11 cellular contexts compared by ENCODE assay signal in genomic region chr17:75263051-75263450, GRCh38. TPM values are rescaled to one million over a fixed set of nuclear protein-coding genes. Genes with fewer than 3 reads are reported as not detected.
A peak's percentile ranks its signal among the peaks of the same experiment; 100 is the strongest.
DNase-seq lines count a peak whose midpoint lies in the region; ATAC-seq and TF ChIP-seq lines count a peak whose summit lies in the region.
"Had no signal": no experiment of that assay in that cellular context is flagged by ENCODE, and none has a peak within 500 bp of the region (broad histone marks: within the 10 kb centered on the region; RNA-seq: fewer than 3 reads in every experiment).

No MANE protein-coding gene starts in this region.

- no peak overlapping the region for H3K27ac Mint-ChIP-seq in activated B cell treated with CpG ODN at 0.5 μM for 24 hours
- peak overlapping the region in 5 of 6 donors; percentile 99 to 100 (median 99) for H3K27ac Mint-ChIP-seq in immature natural killer cell

- H3K27me3 ChIP-seq in AG04450 (ENCODE audit: control insufficient read depth, insufficient read depth, low read length) (no peaks in the 10 kb centered on the region), GM23248 (replicated peaks; ENCODE audit: insufficient read depth) (no peaks in the 10 kb centered on the region)
- H3K27me3 ChIP-seq: left lung had no signal

- in situ Hi-C loops in GM23248 (cut with MboI) = no loop called here

- H3K4me1 ChIP-seq in GM23248 (ENCODE audit: insufficient read depth) = peaks cover 17% of the 10 kb centered on the region

- H3K27me3 Mint-ChIP-seq in activated B cell treated with CpG ODN at 0.5 μM for 24 hours = no peaks in the 10 kb centered on the region
- H3K27me3 Mint-ChIP-seq in immature natural killer cell (ENCODE audit: low read depth in 3 of 3) = peaks cover 4 to 18% (median 7%) of the 10 kb centered on the region in 3 donors

- no peaks in the 10 kb centered on the region for H3K9me2 ChIP-seq in GM23248 (ENCODE audit: insufficient read depth)

- H3K9me3 Mint-ChIP-seq in activated B cell treated with CpG ODN at 0.5 μM for 24 hours (no peaks in the 10 kb centered on the region), immature natural killer cell (no peaks in the 10 kb centered on the region)

- no peak overlapping the region for H2AFZ ChIP-seq in GM23248

- H3K27ac ChIP-seq in AG04450 (ENCODE audit: low read depth, low read length) (no peak overlapping the region), GM23248 (no peak overlapping the region)

- intact Hi-C loops in activated B cell treated with CpG ODN at 0.5 μM for 24 hours (cut with micrococcal nuclease) = loop anchor here (10.0 kb wide), 1 partner anchor 148 kb away; no protein-coding TSS in a partner anchor

- CTCF ChIA-PET in AG04450 (lab: Charles Lee) (interaction anchor here (0.6 to 5.4 kb wide), 6 partner anchors 8 to 203 kb away, joined by 3 to 70 read pairs (median 4); partner anchors contain the start of gene MIF4GD), activated B cell treated with CpG ODN at 0.5 μM for 24 hours (lab: Charles Lee) (interaction anchor here (0.9 to 3.4 kb wide), 3 partner anchors 8 to 26 kb away, joined by 3 to 28 read pairs (median 14); partner anchors contain the start of genes MIF4GD and SLC25A19)

- peak overlapping the region; percentile 97 for H3K9ac ChIP-seq in GM23248

- TF ChIP-seq CTCF in AG04450 (IDR thresholded peaks at IDR 0.05; ENCODE audit: low read depth, low read length) (no peak), activated B cell treated with CpG ODN at 0.5 μM for 24 hours (IDR thresholded peaks at IDR 0.05) (no peak)

- no peaks in the 10 kb centered on the region; the same call in 1 of the 2 replicates for H3K9me3 ChIP-seq in AG04450 (ENCODE audit: control insufficient read depth, insufficient read depth, low read length)
- no peaks in the 10 kb centered on the region for H3K9me3 ChIP-seq in GM23248 (ENCODE audit: low read depth)
- H3K9me3 ChIP-seq: left lung had no signal

- ATAC-seq in activated B cell treated with CpG ODN at 0.5 μM for 24 hours (ENCODE audit: low read depth) = no peak
- ATAC-seq in HG03565 (IDR thresholded peaks at IDR 0.05; ENCODE audit: unreplicated experiment) = no peak
- ATAC-seq in GM21381 (IDR thresholded peaks at IDR 0.05; ENCODE audit: unreplicated experiment) = no peak
- ATAC-seq: left lung had no signal

- H4K20me1 ChIP-seq in GM23248 (ENCODE audit: insufficient read depth) = no peaks in the 10 kb centered on the region; the same call in 1 of the 2 replicates

- peak overlapping the region; percentile 95 for H3K4me3 ChIP-seq in AG04450 (ENCODE audit: low read depth, low read length)
- H3K4me3 ChIP-seq in GM23248 = peak overlapping the region; percentile 97

- H3F3A ChIP-seq in GM23248 (ENCODE audit: insufficient read depth) = no peaks in the 10 kb centered on the region

- H3K4me2 ChIP-seq in GM23248 (ENCODE audit: unreplicated experiment) = peak overlapping the region; percentile 100

- POLR2A ChIA-PET in AG04450 (lab: Yijun Ruan, JAX) (interaction anchor here (0.6 to 1.8 kb wide), 4 partner anchors 31 to 235 kb away, joined by 4 to 10 read pairs (median 4); partner anchors contain the start of gene GRB2), activated B cell treated with CpG ODN at 0.5 μM for 24 hours (lab: Charles Lee) (interaction anchor here (0.5 to 4.2 kb wide), 12 partner anchors 9 to 291 kb away, joined by 3 to 110 read pairs (median 12); partner anchors contain the start of genes MIF4GD, NUP85, SLC25A19 and TSEN54)

- peak overlapping the region; percentile 64 for H3K4me3 Mint-ChIP-seq in activated B cell treated with CpG ODN at 0.5 μM for 24 hours
- peak overlapping the region; percentile 47 to 99 (median 95) for H3K4me3 Mint-ChIP-seq in immature natural killer cell

- peaks cover 12% of the 10 kb centered on the region for H3K36me3 ChIP-seq in GM23248 (ENCODE audit: low read depth)

- H3K4me1 Mint-ChIP-seq in activated B cell treated with CpG ODN at 0.5 μM for 24 hours = peaks cover 42% of the 10 kb centered on the region
- H3K4me1 Mint-ChIP-seq in immature natural killer cell = peaks cover 40 to 46% of the 10 kb centered on the region in 2 donors

- DNase-seq in AG04450 (ENCODE audit: low read depth, low spot score) (no peak), GM23248 (no peak), activated B cell treated with CpG ODN at 0.5 μM for 24 hours (no peak), immature natural killer cell (no peak), DMS153 (lab: John Stamatoyannopoulos, UW) (no peak)
- no peak for DNase-seq in stimulated activated CD4-positive, alpha-beta T cell treated with anti-CD3 and anti-CD28 coated beads, Interleukin-15, amount 100 ng/mL, for 24 hours
- DNase-seq: EL, left lung, NCI-H1436 had no signal

- peaks cover 62% of the 10 kb centered on the region for H3K36me3 Mint-ChIP-seq in activated B cell treated with CpG ODN at 0.5 μM for 24 hours (ENCODE audit: low read depth)
- peaks cover 0 to 10% (median 4%) of the 10 kb centered on the region in 3 donors for H3K36me3 Mint-ChIP-seq in immature natural killer cell

- peaks cover 59% of the 10 kb centered on the region for H3K79me2 ChIP-seq in GM23248 (ENCODE audit: insufficient read depth)

- WGBS in GM23248 (ENCODE audit: low coverage in 1 of 2, low lambda C conversion rate in 2 of 2, missing lambda C conversion rate in 2 of 2), 2 experiments = 92 to 93% methylated on average over 5 of the region's 5 CpGs

RNA-seq across cellular contexts. Expression of gene MRPS7, which starts 1.4 kb away (rescaled TPM):
- polyA plus RNA-seq in AG04450 (2011; rRNA removed) = 53.8 and 62.6 TPM in 2 replicates
- polyA minus RNA-seq in AG04450 (2011; rRNA and poly(A)+ RNA removed) = 28.8 and 29.8 TPM in 2 replicates
- total RNA-seq in GM23248 (2014; rRNA removed; shearing (Covaris generic)) = 34.8 and 41.6 TPM in 2 replicates
- 87.6 and 87.8 TPM in 2 replicates for polyA plus RNA-seq in GM23248 (2016; fragmentation: Nextera tagmentation; extraction: Ambion mirVana)
- 67.6 and 71.3 TPM in 2 replicates for total RNA-seq in activated B cell treated with CpG ODN at 0.5 μM for 24 hours
- polyA plus RNA-seq in immature natural killer cell = 100 to 1,000 TPM; 118 to 189 (median 122) TPM

RNA-seq across cellular contexts. Expression of gene GGA3, which starts 1.6 kb away (rescaled TPM):
- polyA plus RNA-seq in AG04450 (2011; rRNA removed) (25.0 and 25.8 TPM in 2 replicates), GM23248 (2016; fragmentation: Nextera tagmentation; extraction: Ambion mirVana) (15.2 and 16.0 TPM in 2 replicates), immature natural killer cell (10 to 100 TPM in 1 of 3 donors, 1 to 10 TPM in 2; 3.7 to 17.8 (median 3.8) TPM)
- polyA minus RNA-seq in AG04450 (2011; rRNA and poly(A)+ RNA removed) = 39.5 and 50.0 TPM in 2 replicates
- total RNA-seq in GM23248 (2014; rRNA removed; shearing (Covaris generic)) = 5.9 and 12.1 TPM in 2 replicates
- total RNA-seq in activated B cell treated with CpG ODN at 0.5 μM for 24 hours = 116 and 119 TPM in 2 replicates

RNA-seq across cellular contexts. Expression of gene MIF4GD, which starts 8.0 kb away (rescaled TPM):
- 6.0 and 6.9 TPM in 2 replicates for polyA plus RNA-seq in AG04450 (2011; rRNA removed)
- 4.3 and 4.7 TPM in 2 replicates for polyA minus RNA-seq in AG04450 (2011; rRNA and poly(A)+ RNA removed)
- total RNA-seq in GM23248 (2014; rRNA removed; shearing (Covaris generic)) = 10.7 and 33.1 TPM in 2 replicates
- 14.1 and 14.4 TPM in 2 replicates for polyA plus RNA-seq in GM23248 (2016; fragmentation: Nextera tagmentation; extraction: Ambion mirVana)
- 50.8 and 55.2 TPM in 2 replicates for total RNA-seq in activated B cell treated with CpG ODN at 0.5 μM for 24 hours
- polyA plus RNA-seq in immature natural killer cell = 100 to 1,000 TPM; 113 to 187 (median 145) TPM

RNA-seq across cellular contexts. Expression of gene SLC25A19, which starts 26.2 kb away (rescaled TPM):
- polyA plus RNA-seq in AG04450 (2011; rRNA removed) = 3.5 and 4.4 TPM in 2 replicates
- 3.6 and 4.7 TPM in 2 replicates for polyA minus RNA-seq in AG04450 (2011; rRNA and poly(A)+ RNA removed)
- 6.2 and 16.9 TPM in 2 replicates for total RNA-seq in GM23248 (2014; rRNA removed; shearing (Covaris generic))
- polyA plus RNA-seq in GM23248 (2016; fragmentation: Nextera tagmentation; extraction: Ambion mirVana) = 6.7 and 6.8 TPM in 2 replicates
- 87.6 and 96.7 TPM in 2 replicates for total RNA-seq in activated B cell treated with CpG ODN at 0.5 μM for 24 hours
- 10 to 100 TPM; 11.2 to 27.2 (median 21.0) TPM for polyA plus RNA-seq in immature natural killer cell

RNA-seq across cellular contexts. Expression of gene NUP85, which starts 57.6 kb away (rescaled TPM):
- polyA plus RNA-seq in AG04450 (2011; rRNA removed) (31.5 and 33.3 TPM in 2 replicates), GM23248 (2016; fragmentation: Nextera tagmentation; extraction: Ambion mirVana) (31.4 and 44.0 TPM in 2 replicates), immature natural killer cell (10 to 100 TPM; 28.3 to 47.8 (median 41.1) TPM)
- polyA minus RNA-seq in AG04450 (2011; rRNA and poly(A)+ RNA removed) = 37.1 and 37.8 TPM in 2 replicates
- 13.4 and 26.2 TPM in 2 replicates for total RNA-seq in GM23248 (2014; rRNA removed; shearing (Covaris generic))
- 103 and 107 TPM in 2 replicates for total RNA-seq in activated B cell treated with CpG ODN at 0.5 μM for 24 hours
